Comparison of ENCODE assay signal across 20 cellular contexts in genomic region chr11:69567951-69568808, GRCh38.
DNase-seq lines count a peak whose midpoint lies in the region; ATAC-seq and TF ChIP-seq lines count a peak whose summit lies in the region.
"Had no signal": no experiment of that assay in that cellular context is flagged by ENCODE, and none has a peak within 500 bp of the region (broad histone marks: within the 10 kb centered on the region; RNA-seq: fewer than 3 reads in every experiment).

No MANE protein-coding gene starts in this region.

- POLR2A ChIA-PET in WTC11 (lab: Charles Lee) (no interaction called here), PC-3 (lab: Charles Lee; ENCODE audit: unreplicated experiment) (no interaction called here)

- H3K9me3 ChIP-seq in vagina (no peaks in the 10 kb centered on the region), PC-3 (ENCODE audit: low read length) (no peaks in the 10 kb centered on the region)
- H3K9me3 ChIP-seq: ascending aorta, lower lobe of right lung, spleen, thoracic aorta had no signal

- H3K9ac ChIP-seq in PC-3 (ENCODE audit: low read length), result no peak overlapping the region

- DNase-seq in HFFc6 (no peak), WTC11 (ENCODE audit: low spot score) (no peak), left lobe of liver (ENCODE audit: low spot score) (peak; percentile 36), vagina (ENCODE audit: extremely low spot score in 2 of 2) (peak; percentile 54 to 64), SKM-1 (lab: John Stamatoyannopoulos, UW; ENCODE audit: unreplicated experiment) (no peak), PC-3 (no peak)
- DNase-seq: activated CD4-positive, alpha-beta T cell treated with anti-CD3 and anti-CD28 coated beads for 4 hours; activated naive CD4-positive, alpha-beta T cell; cortex of kidney; DMS53; lower lobe of right lung; naive thymus-derived CD8-positive, alpha-beta T cell; NCI-H1694; NCI-H345; SIG-M5; spleen; T-helper 9 cell had no signal

- no TSS peak for BruUV-seq in PC-3 (replicated peaks; lab: Mats Ljungman, UMichigan)

- TF ChIP-seq CTCF in HFFc6 (IDR thresholded peaks at IDR 0.05) (no peak), WTC11 (IDR thresholded peaks at IDR 0.05) (no peak), vagina (IDR thresholded peaks at IDR 0.05) (no peak), PC-3 (conservative IDR thresholded peaks at IDR 0.05; ENCODE audit: low read depth, low read length) (no peak)

- H3K36me3 ChIP-seq in vagina (no peaks in the 10 kb centered on the region), PC-3 (ENCODE audit: low read depth, low read length) (no peaks in the 10 kb centered on the region)
- H3K36me3 ChIP-seq: ascending aorta, lower lobe of right lung, spleen, thoracic aorta had no signal

- H3K27me3 Mint-ChIP-seq in HFFc6 (ENCODE audit: insufficient read depth) (peaks cover 2% of the 10 kb centered on the region), WTC11 (ENCODE audit: low read depth) (no peaks in the 10 kb centered on the region)

- peaks cover 31% of the 10 kb centered on the region for H3K4me1 Mint-ChIP-seq in HFFc6 (ENCODE audit: low read depth)
- H3K4me1 Mint-ChIP-seq in WTC11, result no peaks in the 10 kb centered on the region

- intact Hi-C loops in vagina (cut with DNase I) (no loop called here), PC-3 (cut with micrococcal nuclease) (no loop called here)

- H2AFZ ChIP-seq in PC-3 (ENCODE audit: low read length), result no peak overlapping the region

- no peak for ATAC-seq in WTC11
- ATAC-seq in left lobe of liver, result no peak
- no peak for ATAC-seq in HG03565 (IDR thresholded peaks at IDR 0.05; ENCODE audit: unreplicated experiment)
- ATAC-seq in PC-3, result no peak
- ATAC-seq: naive thymus-derived CD8-positive, alpha-beta T cell had no signal

- no peaks in the 10 kb centered on the region for H4K20me1 ChIP-seq in PC-3 (ENCODE audit: low read length)

- H3K27ac ChIP-seq in vagina, result no peak overlapping the region
- no peak overlapping the region for H3K27ac ChIP-seq in PC-3 (ENCODE audit: low read length)
- H3K27ac ChIP-seq: ascending aorta, lower lobe of right lung, spleen, thoracic aorta had no signal

- no peaks in the 10 kb centered on the region for H3K9me2 ChIP-seq in PC-3 (replicated peaks; ENCODE audit: low read length)

- no peaks in the 10 kb centered on the region for H3F3A ChIP-seq in PC-3 (ENCODE audit: low read length, unreplicated experiment)

- H3K4me1 ChIP-seq in vagina (no peaks in the 10 kb centered on the region), PC-3 (ENCODE audit: insufficient read depth, low read length) (no peaks in the 10 kb centered on the region)
- H3K4me1 ChIP-seq: ascending aorta, lower lobe of right lung, spleen had no signal

- peak overlapping the region; percentile 44; the same call in 1 of the 2 replicates for H3K27ac Mint-ChIP-seq in HFFc6
- H3K27ac Mint-ChIP-seq in WTC11, result no peak overlapping the region
- H3K27ac Mint-ChIP-seq: naive thymus-derived CD8-positive, alpha-beta T cell had no signal

- H3K9me3 Mint-ChIP-seq in HFFc6, result no peaks in the 10 kb centered on the region
- peaks cover 8% of the 10 kb centered on the region for H3K9me3 Mint-ChIP-seq in WTC11

- TF ChIP-seq POLR2A in vagina (IDR thresholded peaks at IDR 0.05), result no peak

- CTCF ChIA-PET in WTC11 (lab: Charles Lee) (no interaction called here), PC-3 (lab: Charles Lee) (no interaction called here)

- H3K27me3 ChIP-seq in vagina (no peaks in the 10 kb centered on the region), PC-3 (ENCODE audit: low read length) (no peaks in the 10 kb centered on the region)
- H3K27me3 ChIP-seq: ascending aorta had no signal

- no peak overlapping the region for H3K4me2 ChIP-seq in PC-3 (ENCODE audit: low read length)

- no peaks in the 10 kb centered on the region for H3K79me2 ChIP-seq in PC-3 (ENCODE audit: low read length)

- H3K36me3 Mint-ChIP-seq in HFFc6 (ENCODE audit: low read depth), result no peaks in the 10 kb centered on the region
- H3K36me3 Mint-ChIP-seq in WTC11, result no peaks in the 10 kb centered on the region

- H3K4me3 Mint-ChIP-seq in HFFc6, result no peak overlapping the region
- H3K4me3 Mint-ChIP-seq in WTC11, result no peak overlapping the region
- H3K4me3 Mint-ChIP-seq: naive thymus-derived CD8-positive, alpha-beta T cell had no signal

- H3K4me3 ChIP-seq in vagina (no peak overlapping the region), PC-3 (ENCODE audit: low read length) (no peak overlapping the region)
- H3K4me3 ChIP-seq: ascending aorta, lower lobe of right lung, spleen, thoracic aorta had no signal

TF ChIP-seq in WTC11, 78 proteins besides CTCF, POLR2A, EP300 and RAD21:
- TF ChIP-seq, protein P1, sequence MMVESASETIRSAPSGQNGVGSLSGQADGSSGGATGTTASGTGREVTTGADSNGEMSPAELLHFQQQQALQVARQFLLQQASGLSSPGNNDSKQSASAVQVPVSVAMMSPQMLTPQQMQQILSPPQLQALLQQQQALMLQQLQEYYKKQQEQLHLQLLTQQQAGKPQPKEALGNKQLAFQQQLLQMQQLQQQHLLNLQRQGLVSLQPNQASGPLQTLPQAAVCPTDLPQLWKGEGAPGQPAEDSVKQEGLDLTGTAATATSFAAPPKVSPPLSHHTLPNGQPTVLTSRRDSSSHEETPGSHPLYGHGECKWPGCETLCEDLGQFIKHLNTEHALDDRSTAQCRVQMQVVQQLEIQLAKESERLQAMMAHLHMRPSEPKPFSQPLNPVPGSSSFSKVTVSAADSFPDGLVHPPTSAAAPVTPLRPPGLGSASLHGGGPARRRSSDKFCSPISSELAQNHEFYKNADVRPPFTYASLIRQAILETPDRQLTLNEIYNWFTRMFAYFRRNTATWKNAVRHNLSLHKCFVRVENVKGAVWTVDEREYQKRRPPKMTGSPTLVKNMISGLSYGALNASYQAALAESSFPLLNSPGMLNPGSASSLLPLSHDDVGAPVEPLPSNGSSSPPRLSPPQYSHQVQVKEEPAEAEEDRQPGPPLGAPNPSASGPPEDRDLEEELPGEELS (CRISPR knock-in tag; IDR thresholded peaks at IDR 0.05), result no peak
- TF ChIP-seq GABPB1 (CRISPR knock-in tag; IDR thresholded peaks at IDR 0.05), result 0 out of 2 replicates have a peak, but pooled peaks have one; percentile 5
- no peak for TF ChIP-seq NFATC4 (CRISPR knock-in tag; IDR thresholded peaks at IDR 0.05)

Comparison
In these comparisons a context has a peak if more than half of its experiments do, and no peak if none do; other contexts are left out.
1. DNase-seq: peak in left lobe of liver (single experiment) and vagina (2 of 2); none in HFFc6 (single experiment), WTC11 (single experiment), SKM-1 (single experiment) and PC-3 (single experiment).